ENCODE assay signal across 8 cellular contexts in the genomic region with DNA sequence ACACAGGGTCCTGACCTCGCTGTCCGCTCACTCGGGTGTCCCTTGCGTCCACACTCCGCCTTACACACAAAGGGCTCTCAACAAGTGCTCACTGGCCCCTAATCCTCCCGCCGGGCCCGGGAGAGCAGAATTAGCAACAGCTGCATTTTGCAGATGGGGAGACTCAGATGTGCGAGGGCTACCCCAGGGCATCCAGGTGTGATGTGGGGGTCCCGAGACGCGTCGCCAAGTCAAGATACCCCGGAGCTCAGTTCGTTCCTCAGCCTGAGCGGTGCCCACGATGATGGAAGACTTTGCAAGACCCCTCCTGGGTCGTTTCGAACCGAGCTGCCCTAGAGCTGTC. TPM values are rescaled to one million over a fixed set of nuclear protein-coding genes. Genes with fewer than 3 reads are reported as not detected.
DNase-seq lines count a peak whose midpoint lies in the region; ATAC-seq and TF ChIP-seq lines count a peak whose summit lies in the region.

No MANE protein-coding gene starts in this region.

- H3K4me3 ChIP-seq in breast epithelium (peak overlapping the region; percentile 62 to 83 (median 66)), upper lobe of left lung (peak overlapping the region in 3 of 4 donors; percentile 53 to 65 (median 62))

- TF ChIP-seq EP300 in upper lobe of left lung (IDR thresholded peaks at IDR 0.05), result no peak

- no peak overlapping the region for H3K27ac Mint-ChIP-seq in activated naive CD4-positive, alpha-beta T cell treated with anti-CD3 and anti-CD28 coated beads, Interleukin-2, amount 10 ng/mL, durations not matched to agents 7 days and 5 days
- H3K27ac Mint-ChIP-seq in mesothelial cell of epicardium, result no peak overlapping the region

- peak overlapping the region in 1 of 2 donors; percentile 72 for H3K27ac ChIP-seq in breast epithelium
- peak overlapping the region in 3 of 4 donors; percentile 8 to 86 (median 83) for H3K27ac ChIP-seq in upper lobe of left lung

- H3K36me3 ChIP-seq in breast epithelium (no peaks in the 10 kb centered on the region), upper lobe of left lung (no peaks in the 10 kb centered on the region)

- TF ChIP-seq CTCF in breast epithelium (IDR thresholded peaks at IDR 0.05) (no peak), mesothelial cell of epicardium (IDR thresholded peaks at IDR 0.05; ENCODE audit: unreplicated experiment) (no peak), upper lobe of left lung (IDR thresholded peaks at IDR 0.05) (no peak)

- H3K9me3 ChIP-seq in breast epithelium (no peaks in the 10 kb centered on the region), upper lobe of left lung (peaks cover 0 to 5% (median under 1%) of the 10 kb centered on the region in 4 donors)

- TF ChIP-seq POLR2A in breast epithelium (IDR thresholded peaks at IDR 0.05) (no peak), upper lobe of left lung (IDR thresholded peaks at IDR 0.05) (no peak)

- H3K27me3 Mint-ChIP-seq in activated naive CD4-positive, alpha-beta T cell treated with anti-CD3 and anti-CD28 coated beads, Interleukin-2, amount 10 ng/mL, durations not matched to agents 7 days and 5 days, result peaks cover 35% of the 10 kb centered on the region
- H3K27me3 Mint-ChIP-seq in mesothelial cell of epicardium (ENCODE audit: low read depth), result peaks cover 29% of the 10 kb centered on the region

- peaks cover 5 to 10% of the 10 kb centered on the region in 2 donors for H3K4me1 ChIP-seq in breast epithelium
- peaks cover 16 to 30% (median 22%) of the 10 kb centered on the region in 4 donors for H3K4me1 ChIP-seq in upper lobe of left lung

- H3K27me3 ChIP-seq in breast epithelium (no peaks in the 10 kb centered on the region), upper lobe of left lung (no peaks in the 10 kb centered on the region)

- CTCF ChIA-PET in activated naive CD4-positive, alpha-beta T cell treated with anti-CD3 and anti-CD28 coated beads, Interleukin-2, amount 10 ng/mL, durations not matched to agents 7 days and 5 days (lab: Charles Lee), result interaction anchor here (0.6 to 2.5 kb wide), 3 partner anchors 11 to 240 kb away, joined by 3 to 13 read pairs (median 5); no protein-coding TSS in a partner anchor

- peak overlapping the region; percentile 84 for H3K4me3 Mint-ChIP-seq in activated naive CD4-positive, alpha-beta T cell treated with anti-CD3 and anti-CD28 coated beads, Interleukin-2, amount 10 ng/mL, durations not matched to agents 7 days and 5 days
- H3K4me3 Mint-ChIP-seq in mesothelial cell of epicardium, result peak overlapping the region; percentile 86

- no peak for ATAC-seq in upper lobe of left lung (ENCODE audit: low FRiP score in 2 of 2)

- 47 to 63% methylated on average over 11 to 20 of the region's 20 CpGs for WGBS in upper lobe of left lung, 2 donors

- peaks cover 42% of the 10 kb centered on the region for H3K4me1 Mint-ChIP-seq in activated naive CD4-positive, alpha-beta T cell treated with anti-CD3 and anti-CD28 coated beads, Interleukin-2, amount 10 ng/mL, durations not matched to agents 7 days and 5 days
- peaks cover 11% of the 10 kb centered on the region for H3K4me1 Mint-ChIP-seq in mesothelial cell of epicardium

- intact Hi-C loops in breast epithelium (cut with DNase I; ENCODE audit: low total_unique reads), result loop anchor here (10.0 kb wide), 1 partner anchor 230 kb away; a partner anchor contains a TSS

- DNase-seq in activated naive CD4-positive, alpha-beta T cell treated with anti-CD3 and anti-CD28 coated beads, Interleukin-2, amount 10 ng/mL, durations not matched to agents 7 days and 5 days, result no peak
- DNase-seq in activated naive CD4-positive, alpha-beta T cell (lab: John Stamatoyannopoulos, UW), result no peak
- DNase-seq in breast epithelium (ENCODE audit: low spot score in 2 of 2) (no peak), mesothelial cell of epicardium (ENCODE audit: low spot score in 2 of 2, unreplicated experiment in 2 of 2) (no peak), upper lobe of left lung (no peak), DMS79 treated with DMSO at 0.1 percent for 48 hours (lab: John Stamatoyannopoulos, UW) (no peak), EL (no peak), cerebellum (ENCODE audit: low spot score) (no peak)

- H3K9me3 Mint-ChIP-seq in activated naive CD4-positive, alpha-beta T cell treated with anti-CD3 and anti-CD28 coated beads, Interleukin-2, amount 10 ng/mL, durations not matched to agents 7 days and 5 days, result peaks cover 22% of the 10 kb centered on the region
- peaks cover 6% of the 10 kb centered on the region for H3K9me3 Mint-ChIP-seq in mesothelial cell of epicardium

- peaks cover 6% of the 10 kb centered on the region for H3K36me3 Mint-ChIP-seq in activated naive CD4-positive, alpha-beta T cell treated with anti-CD3 and anti-CD28 coated beads, Interleukin-2, amount 10 ng/mL, durations not matched to agents 7 days and 5 days
- no peaks in the 10 kb centered on the region for H3K36me3 Mint-ChIP-seq in mesothelial cell of epicardium

RNA-seq across cellular contexts. Expression of a gene that starts 14.9 kb away (rescaled TPM):
- total RNA-seq in breast epithelium (not detected), mesothelial cell of epicardium (0.89 to 1.0 TPM (median 0.99 TPM) in 3 replicates), upper lobe of left lung (10 to 100 TPM in 1 of 6 donors, 1 to 10 TPM in 5; 1.0 to 12.2 (median 6.8) TPM), cerebellum (5.4 TPM)
